ENCODE assay signal across 22 cellular contexts in the genomic region with DNA sequence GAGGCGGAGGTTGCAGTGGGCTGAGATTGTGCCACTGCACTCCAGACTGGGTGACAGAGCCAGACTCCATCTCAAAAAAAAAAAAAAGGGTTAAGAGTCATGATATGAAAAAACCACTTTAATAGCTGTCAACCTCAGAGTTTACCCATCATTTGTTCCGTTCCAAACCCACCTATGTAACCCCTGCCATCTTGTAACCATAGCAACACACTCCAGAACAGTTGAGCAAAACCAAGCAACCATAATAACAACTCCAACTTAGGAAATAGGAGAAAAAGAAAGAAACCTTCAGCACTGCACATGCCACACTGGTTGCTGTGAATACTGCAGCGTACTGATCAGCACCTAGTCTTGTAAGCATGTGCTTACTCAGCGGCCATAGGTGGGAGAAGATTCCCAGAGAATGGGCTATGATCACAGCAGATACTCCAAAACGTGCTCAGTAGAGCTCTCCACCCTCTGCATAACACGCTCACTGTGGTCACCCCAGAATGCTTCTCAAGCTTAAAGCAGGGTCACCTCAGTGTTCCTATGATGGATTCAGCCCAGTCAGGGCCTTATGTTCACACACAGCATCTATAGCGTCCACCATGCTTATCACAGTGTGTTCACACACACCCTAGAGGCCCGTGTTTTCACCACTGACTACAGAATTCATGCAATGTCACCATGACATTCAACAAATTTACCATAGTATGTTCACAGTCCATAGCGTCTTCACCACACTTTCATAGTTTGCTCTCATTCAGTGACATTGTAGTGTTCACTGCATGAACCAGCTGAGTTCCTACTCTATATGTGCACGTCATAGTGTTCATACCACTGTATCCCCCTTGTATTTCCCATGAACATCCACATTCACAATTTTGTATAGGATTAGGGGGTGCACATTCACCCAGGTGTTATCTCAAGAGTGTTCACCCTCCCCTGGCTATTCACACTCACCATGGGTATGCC. TPM values are rescaled to one million over a fixed set of nuclear protein-coding genes. Genes with fewer than 3 reads are reported as not detected.
A peak's percentile ranks its signal among the peaks of the same experiment; 100 is the strongest.
DNase-seq lines count a peak whose midpoint lies in the region; ATAC-seq and TF ChIP-seq lines count a peak whose summit lies in the region.
"Had no signal": no experiment of that assay in that cellular context is flagged by ENCODE, and none has a peak within 500 bp of the region (broad histone marks: within the 10 kb centered on the region; RNA-seq: fewer than 3 reads in every experiment).

No MANE protein-coding gene starts in this region.

- H3F3A ChIP-seq in neural progenitor cell (ENCODE audit: low read depth), result no peaks in the 10 kb centered on the region

- H3K4me3 Mint-ChIP-seq in CD8-positive, alpha-beta memory T cell, result no peak overlapping the region
- peak overlapping the region; percentile 3 for H3K4me3 Mint-ChIP-seq in activated naive CD8-positive, alpha-beta T cell treated with anti-CD3 and anti-CD28 coated beads, Interleukin-2, amount 50 U/mL, for 24 hours
- H3K4me3 Mint-ChIP-seq in neural progenitor cell, result no peak overlapping the region
- H3K4me3 Mint-ChIP-seq: CD4-positive, alpha-beta T cell had no signal

- DNase-seq in CD8-positive, alpha-beta memory T cell, result peak in 1 of 5 donors; percentile 4
- DNase-seq in Jurkat, Clone E6-1 (ENCODE audit: low read depth, low spot score), result peak; percentile 80
- DNase-seq in activated naive CD8-positive, alpha-beta T cell treated with anti-CD3 and anti-CD28 coated beads, Interleukin-2, amount 50 U/mL, for 24 hours, result no peak
- DNase-seq in neural progenitor cell (ENCODE audit: low spot score) (no peak), DMS153 (lab: John Stamatoyannopoulos, UW) (no peak), inferior parietal cortex (ENCODE audit: extremely low spot score) (no peak)
- DNase-seq in stimulated activated naive CD4-positive, alpha-beta T cell (lab: John Stamatoyannopoulos, UW), result no peak
- DNase-seq: ACHN; CD4-positive, alpha-beta T cell; EL; GF-D8; GM23248; KG1; NCI-H1105; NCI-H146; NCI-H2029; NCI-H2171 treated with DMSO at 0.1 percent for 48 hours; NCI-H524 treated with DMSO at 0.1 percent for 48 hours had no signal

- no peaks in the 10 kb centered on the region for H3K27me3 ChIP-seq in CD8-positive, alpha-beta memory T cell (ENCODE audit: insufficient read depth, low read length, poor library complexity, severe bottlenecking)
- no peaks in the 10 kb centered on the region for H3K27me3 ChIP-seq in neural progenitor cell
- H3K27me3 ChIP-seq: BLaER1, SJSA1 had no signal

- no peaks in the 10 kb centered on the region for H3K36me3 ChIP-seq in CD8-positive, alpha-beta memory T cell (ENCODE audit: insufficient read depth, low read length)
- no peaks in the 10 kb centered on the region for H3K36me3 ChIP-seq in neural progenitor cell
- H3K36me3 ChIP-seq: BLaER1, HAP-1, SJSA1 had no signal

- no peaks in the 10 kb centered on the region for H3K27me3 Mint-ChIP-seq in CD8-positive, alpha-beta memory T cell
- no peaks in the 10 kb centered on the region for H3K27me3 Mint-ChIP-seq in activated naive CD8-positive, alpha-beta T cell treated with anti-CD3 and anti-CD28 coated beads, Interleukin-2, amount 50 U/mL, for 24 hours
- H3K27me3 Mint-ChIP-seq in neural progenitor cell (ENCODE audit: insufficient read depth, low read depth), result peaks cover 6% of the 10 kb centered on the region
- H3K27me3 Mint-ChIP-seq: CD4-positive, alpha-beta T cell had no signal

- no peaks in the 10 kb centered on the region for H4K20me1 ChIP-seq in neural progenitor cell (ENCODE audit: low read depth)
- H4K20me1 ChIP-seq: BLaER1 had no signal

- ATAC-seq in activated naive CD8-positive, alpha-beta T cell treated with anti-CD3 and anti-CD28 coated beads, Interleukin-2, amount 50 U/mL, for 24 hours, result peak; percentile 71
- ATAC-seq: Right ventricle myocardium inferior had no signal

- POLR2A ChIA-PET in CD8-positive, alpha-beta memory T cell (lab: Charles Lee), result interaction anchor here (0.7 kb wide), 1 partner anchor 172 kb away, joined by 10 read pairs; no protein-coding TSS in a partner anchor

- no peaks in the 10 kb centered on the region for H3K36me3 Mint-ChIP-seq in CD8-positive, alpha-beta memory T cell
- no peaks in the 10 kb centered on the region for H3K36me3 Mint-ChIP-seq in activated naive CD8-positive, alpha-beta T cell treated with anti-CD3 and anti-CD28 coated beads, Interleukin-2, amount 50 U/mL, for 24 hours (ENCODE audit: low read depth)
- no peaks in the 10 kb centered on the region for H3K36me3 Mint-ChIP-seq in neural progenitor cell

- H2AFZ ChIP-seq in neural progenitor cell (replicated peaks), result no peak overlapping the region
- H2AFZ ChIP-seq: GM23248 had no signal

- peak overlapping the region; percentile 2 for H3K27ac ChIP-seq in CD8-positive, alpha-beta memory T cell (ENCODE audit: low read depth, low read length)
- no peak overlapping the region for H3K27ac ChIP-seq in neural progenitor cell
- H3K27ac ChIP-seq: BLaER1, GM23248, SJSA1 had no signal

- TF ChIP-seq CTCF in neural progenitor cell (IDR thresholded peaks at IDR 0.05), result no peak

- H3K4me1 ChIP-seq in CD8-positive, alpha-beta memory T cell (ENCODE audit: insufficient read depth, low read length), result no peaks in the 10 kb centered on the region
- H3K4me1 ChIP-seq in neural progenitor cell, result no peaks in the 10 kb centered on the region
- H3K4me1 ChIP-seq: BLaER1, SJSA1 had no signal

- no peak overlapping the region for H3K4me2 ChIP-seq in neural progenitor cell
- H3K4me2 ChIP-seq: BLaER1 had no signal

- CTCF ChIA-PET in CD8-positive, alpha-beta memory T cell (lab: Charles Lee), result no interaction called here

- peak overlapping the region in 1 of 8 donors; percentile 5 for H3K27ac Mint-ChIP-seq in CD8-positive, alpha-beta memory T cell
- peak overlapping the region; percentile 68 for H3K27ac Mint-ChIP-seq in activated naive CD8-positive, alpha-beta T cell treated with anti-CD3 and anti-CD28 coated beads, Interleukin-2, amount 50 U/mL, for 24 hours
- H3K27ac Mint-ChIP-seq in neural progenitor cell, result peak overlapping the region; percentile 43
- H3K27ac Mint-ChIP-seq: CD4-positive, alpha-beta T cell had no signal

- no peaks in the 10 kb centered on the region for H3K9me3 ChIP-seq in CD8-positive, alpha-beta memory T cell (ENCODE audit: low read length)
- no peaks in the 10 kb centered on the region for H3K9me3 ChIP-seq in neural progenitor cell (ENCODE audit: low read depth)
- H3K9me3 ChIP-seq: BLaER1, HAP-1, SJSA1 had no signal

- no peak overlapping the region for H3K4me3 ChIP-seq in CD8-positive, alpha-beta memory T cell (ENCODE audit: low read length)
- no peak overlapping the region for H3K4me3 ChIP-seq in Jurkat, Clone E6-1 (ENCODE audit: low read length)
- H3K4me3 ChIP-seq in neural progenitor cell, result no peak overlapping the region
- H3K4me3 ChIP-seq: BLaER1, GM23248, HAP-1, SJSA1 had no signal

- H3K9ac ChIP-seq in neural progenitor cell, result no peak overlapping the region
- H3K9ac ChIP-seq: BLaER1, GM23248 had no signal

- H3K9me3 Mint-ChIP-seq in CD8-positive, alpha-beta memory T cell, result no peaks in the 10 kb centered on the region
- H3K9me3 Mint-ChIP-seq in activated naive CD8-positive, alpha-beta T cell treated with anti-CD3 and anti-CD28 coated beads, Interleukin-2, amount 50 U/mL, for 24 hours, result no peaks in the 10 kb centered on the region
- H3K9me3 Mint-ChIP-seq in neural progenitor cell, result no peaks in the 10 kb centered on the region
- H3K9me3 Mint-ChIP-seq: CD4-positive, alpha-beta T cell had no signal

- H3K79me2 ChIP-seq in neural progenitor cell (ENCODE audit: low read depth), result no peaks in the 10 kb centered on the region

- peaks cover 2 to 9% (median 5%) of the 10 kb centered on the region in 3 donors for H3K4me1 Mint-ChIP-seq in CD8-positive, alpha-beta memory T cell
- H3K4me1 Mint-ChIP-seq in activated naive CD8-positive, alpha-beta T cell treated with anti-CD3 and anti-CD28 coated beads, Interleukin-2, amount 50 U/mL, for 24 hours, result peaks cover 30% of the 10 kb centered on the region
- H3K4me1 Mint-ChIP-seq in neural progenitor cell, result peaks cover 12% of the 10 kb centered on the region

RNA-seq across cellular contexts. Expression of gene CILP, which starts 6.5 kb away (rescaled TPM):
- under 1 TPM in 1 of 2 experiments, not detected in 1; 0.04 TPM for total RNA-seq in CD8-positive, alpha-beta memory T cell
- 0.08 TPM for polyA plus RNA-seq in CD8-positive, alpha-beta memory T cell
- polyA plus RNA-seq in Jurkat, Clone E6-1 (2012; ENCODE audit: insufficient read depth, insufficient read length), result not detected
- total RNA-seq in neural progenitor cell (ENCODE audit: low replicate concordance), result 0.22 TPM in 1 of 2 replicates, not detected in the other
- total RNA-seq: SJSA1 had no signal

RNA-seq across cellular contexts. Expression of gene CLPX, which starts 32.7 kb away (rescaled TPM):
- total RNA-seq in CD8-positive, alpha-beta memory T cell, result 10 to 100 TPM; 60.5 to 65.6 TPM
- 28.9 TPM for polyA plus RNA-seq in CD8-positive, alpha-beta memory T cell
- polyA plus RNA-seq in Jurkat, Clone E6-1 (2012; ENCODE audit: insufficient read depth, insufficient read length), result 33.9 TPM
- 31.5 and 72.6 TPM in 2 replicates for total RNA-seq in neural progenitor cell (ENCODE audit: low replicate concordance)
